23 cellular contexts compared by ENCODE assay signal in genomic region chr12:12683298-12683697, GRCh38. TPM values are rescaled to one million over a fixed set of nuclear protein-coding genes. Genes with fewer than 3 reads are reported as not detected.
DNase-seq lines count a peak whose midpoint lies in the region; ATAC-seq and TF ChIP-seq lines count a peak whose summit lies in the region.
"Had no signal": no experiment of that assay in that cellular context is flagged by ENCODE, and none has a peak within 500 bp of the region (broad histone marks: within the 10 kb centered on the region; RNA-seq: fewer than 3 reads in every experiment).

No MANE protein-coding gene starts in this region.

- H3K4me3 Mint-ChIP-seq in brain, result peak overlapping the region; percentile 96 to 99 (median 97)
- H3K4me3 Mint-ChIP-seq in HFFc6, result no peak overlapping the region
- H3K4me3 Mint-ChIP-seq: activated CD8-positive, alpha-beta T cell treated with anti-CD3 and anti-CD28 coated beads for 36 hours; activated naive CD4-positive, alpha-beta T cell treated with anti-CD3 and anti-CD28 coated beads, Interleukin-2, amount 10 ng/mL, durations not matched to agents 7 days and 5 days; activated T-helper 17 cell treated with anti-CD3 and anti-CD28 coated beads, Interleukin-2, amount 50 U/mL, for 72 hours had no signal

- H3K4me1 ChIP-seq in HUES48 (ENCODE audit: control insufficient read depth, insufficient read depth, low read length), result peaks cover 26% of the 10 kb centered on the region
- peaks cover 17% of the 10 kb centered on the region for H3K4me1 ChIP-seq in iPS-18a (ENCODE audit: control insufficient read depth, low read depth, low read length)
- H3K4me1 ChIP-seq in neuronal stem cell (ENCODE audit: control insufficient read depth in 2 of 2, insufficient read depth in 1 of 2, low read depth in 1 of 2, low read length in 2 of 2), result peaks cover 18 to 23% of the 10 kb centered on the region in 2 donors

- no peak overlapping the region for H3K18ac ChIP-seq in neuronal stem cell (ENCODE audit: low read length)

- no peak overlapping the region for H3K4ac ChIP-seq in neuronal stem cell (ENCODE audit: low read length)

- H2BK15ac ChIP-seq in neuronal stem cell (ENCODE audit: low read length), result no peak overlapping the region

- peaks cover 6% of the 10 kb centered on the region for H3K36me3 Mint-ChIP-seq in brain
- H3K36me3 Mint-ChIP-seq in HFFc6 (ENCODE audit: low read depth), result no peaks in the 10 kb centered on the region

- H3K4me2 ChIP-seq in neuronal stem cell (ENCODE audit: insufficient read depth, low read length, poor library complexity, severe bottlenecking), result peak overlapping the region; percentile 56
- H3K4me2 ChIP-seq: PC-9 had no signal

- peaks cover 90% of the 10 kb centered on the region for H3K4me1 Mint-ChIP-seq in brain
- peaks cover 14% of the 10 kb centered on the region for H3K4me1 Mint-ChIP-seq in HFFc6 (ENCODE audit: low read depth)
- H3K4me1 Mint-ChIP-seq: activated naive CD4-positive, alpha-beta T cell treated with anti-CD3 and anti-CD28 coated beads, Interleukin-2, amount 10 ng/mL, durations not matched to agents 7 days and 5 days; activated T-helper 17 cell treated with anti-CD3 and anti-CD28 coated beads, Interleukin-2, amount 50 U/mL, for 72 hours had no signal

- no peak overlapping the region for H2AFZ ChIP-seq in neuronal stem cell (ENCODE audit: low read length)
- H2AFZ ChIP-seq: PC-9 had no signal

- H2BK5ac ChIP-seq in neuronal stem cell (ENCODE audit: low read length), result no peak overlapping the region

- no peaks in the 10 kb centered on the region for H3K79me1 ChIP-seq in neuronal stem cell (ENCODE audit: low read depth, low read length)

- no peak for ATAC-seq in Right ventricle myocardium superior (ENCODE audit: poor library complexity)
- ATAC-seq: activated CD8-positive, alpha-beta T cell treated with anti-CD3 and anti-CD28 coated beads for 36 hours; activated T-helper 17 cell treated with anti-CD3 and anti-CD28 coated beads, Interleukin-2, amount 50 U/mL, for 72 hours; HCT116; left ventricle myocardium superior; Right ventricle myocardium inferior had no signal

- H2AK5ac ChIP-seq in neuronal stem cell (ENCODE audit: low read depth, low read length), result no peak overlapping the region

- H4K91ac ChIP-seq in neuronal stem cell (ENCODE audit: low read depth, low read length, poor library complexity), result no peak overlapping the region

- H3K27ac ChIP-seq in HUES48 (ENCODE audit: low read depth, low read length) (peak overlapping the region; percentile 93), iPS-18a (ENCODE audit: low read length) (no peak overlapping the region), neuronal stem cell (replicated peaks; ENCODE audit: low read length) (no peak overlapping the region)
- H3K27ac ChIP-seq: PC-9, tibial artery had no signal

- H3K27me3 Mint-ChIP-seq in brain (peaks cover 6% of the 10 kb centered on the region), HFFc6 (ENCODE audit: insufficient read depth) (peaks cover 13% of the 10 kb centered on the region)
- H3K27me3 Mint-ChIP-seq: activated CD8-positive, alpha-beta T cell treated with anti-CD3 and anti-CD28 coated beads for 36 hours; activated naive CD4-positive, alpha-beta T cell treated with anti-CD3 and anti-CD28 coated beads, Interleukin-2, amount 10 ng/mL, durations not matched to agents 7 days and 5 days; activated T-helper 17 cell treated with anti-CD3 and anti-CD28 coated beads, Interleukin-2, amount 50 U/mL, for 72 hours had no signal

- TF ChIP-seq CTCF in brain (conservative IDR thresholded peaks at IDR 0.05) (no peak), HFFc6 (IDR thresholded peaks at IDR 0.05) (no peak)

- H3K14ac ChIP-seq in neuronal stem cell (ENCODE audit: low read length), result no peak overlapping the region

- WGBS in neuronal stem cell (ENCODE audit: extremely low coverage in 2 of 2, insufficient read length in 2 of 2, insufficient replicate concordance in 1 of 2), 2 donors, result no CpG with 5 or more reads among the region's 2 CpGs

- H3K36me3 ChIP-seq in HUES48 (ENCODE audit: control insufficient read depth, insufficient read depth, low read length), result no peaks in the 10 kb centered on the region
- no peaks in the 10 kb centered on the region for H3K36me3 ChIP-seq in iPS-18a (ENCODE audit: control insufficient read depth, low read depth, low read length)
- peaks cover 0 to 19% of the 10 kb centered on the region in 2 donors for H3K36me3 ChIP-seq in neuronal stem cell (replicated peaks in 1 of 2; ENCODE audit: control insufficient read depth in 2 of 2, insufficient read depth in 2 of 2, low read length in 2 of 2)
- H3K36me3 ChIP-seq: tibial artery had no signal

- H2BK120ac ChIP-seq in neuronal stem cell (ENCODE audit: low read depth, low read length), result no peak overlapping the region

- H2BK12ac ChIP-seq in neuronal stem cell (ENCODE audit: low read length), result no peak overlapping the region

- H3K9ac ChIP-seq in HUES48 (ENCODE audit: low read depth, low read length) (peak overlapping the region; percentile 73), iPS-18a (ENCODE audit: low read length) (peak overlapping the region; percentile 80), neuronal stem cell (ENCODE audit: low read depth, low read length, poor library complexity) (no peak overlapping the region)

- H3K9me3 Mint-ChIP-seq in brain, result peaks cover 0 to 2% (median 0%) of the 10 kb centered on the region in 5 experiments
- H3K9me3 Mint-ChIP-seq in HFFc6, result no peaks in the 10 kb centered on the region
- H3K9me3 Mint-ChIP-seq: activated CD8-positive, alpha-beta T cell treated with anti-CD3 and anti-CD28 coated beads for 36 hours; activated naive CD4-positive, alpha-beta T cell treated with anti-CD3 and anti-CD28 coated beads, Interleukin-2, amount 10 ng/mL, durations not matched to agents 7 days and 5 days; activated T-helper 17 cell treated with anti-CD3 and anti-CD28 coated beads, Interleukin-2, amount 50 U/mL, for 72 hours had no signal

- intact Hi-C loops in Right ventricle myocardium superior (cut with DNase I), result no loop called here

- peak overlapping the region; percentile 99 to 100 (median 99) for H3K27ac Mint-ChIP-seq in brain
- no peak overlapping the region for H3K27ac Mint-ChIP-seq in HFFc6
- H3K27ac Mint-ChIP-seq: activated CD8-positive, alpha-beta T cell treated with anti-CD3 and anti-CD28 coated beads for 36 hours; activated naive CD4-positive, alpha-beta T cell treated with anti-CD3 and anti-CD28 coated beads, Interleukin-2, amount 10 ng/mL, durations not matched to agents 7 days and 5 days; activated T-helper 17 cell treated with anti-CD3 and anti-CD28 coated beads, Interleukin-2, amount 50 U/mL, for 72 hours had no signal

- peak overlapping the region; percentile 89 for H3K4me3 ChIP-seq in HUES48 (ENCODE audit: low read depth, low read length)
- H3K4me3 ChIP-seq in iPS-18a (ENCODE audit: low read length), result peak overlapping the region; percentile 72
- H3K4me3 ChIP-seq in neuronal stem cell (ENCODE audit: low read length in 2 of 2), result peak overlapping the region; percentile 61 to 82
- H3K4me3 ChIP-seq: PC-9, tibial artery had no signal

- no peak overlapping the region for H4K8ac ChIP-seq in neuronal stem cell (ENCODE audit: low read depth, low read length)

- no peak overlapping the region for H3K23ac ChIP-seq in neuronal stem cell (ENCODE audit: low read depth, low read length, poor library complexity)

- DNase-seq in neuronal stem cell (ENCODE audit: low spot score) (no peak), HFFc6 (no peak), Right ventricle myocardium superior (no peak), hypothalamus (lab: John Stamatoyannopoulos, UW) (no peak)
- DNase-seq: activated CD8-positive, alpha-beta T cell treated with anti-CD3 and anti-CD28 coated beads for 36 hours; activated naive CD4-positive, alpha-beta T cell treated with anti-CD3 and anti-CD28 coated beads, Interleukin-2, amount 10 ng/mL, durations not matched to agents 7 days and 5 days; effector CD4-positive, alpha-beta T cell; kidney; left ventricle myocardium superior; NCI-H2171 treated with DMSO at 0.1 percent for 48 hours; NCI-H510A treated with DMSO at 0.1 percent for 48 hours; PC-9; stimulated activated CD4-positive, alpha-beta T cell treated with anti-CD3 and anti-CD28 coated beads, Interleukin-15, amount 100 ng/mL, for 24 hours; stimulated activated CD4-positive, alpha-beta T cell treated with anti-CD3 and anti-CD28 coated beads, Interleukin-4, amount 100 ng/mL, for 4 hours; tibial artery had no signal

- peaks cover 11% of the 10 kb centered on the region; the same call in 1 of the 2 replicates for H3K27me3 ChIP-seq in HUES48 (ENCODE audit: control insufficient read depth, insufficient read depth, low read length)
- H3K27me3 ChIP-seq in iPS-18a (ENCODE audit: control insufficient read depth, insufficient read depth, low read length), result peaks cover 13% of the 10 kb centered on the region
- no peaks in the 10 kb centered on the region for H3K27me3 ChIP-seq in neuronal stem cell (ENCODE audit: control insufficient read depth in 3 of 3, insufficient read depth in 3 of 3, low read depth in 1 of 3, low read length in 3 of 3)

- H3K9me3 ChIP-seq in HUES48 (ENCODE audit: control insufficient read depth, insufficient read depth, low read length) (no peaks in the 10 kb centered on the region), iPS-18a (ENCODE audit: control insufficient read depth, low read depth, low read length) (no peaks in the 10 kb centered on the region), neuronal stem cell (replicated peaks in 1 of 2; ENCODE audit: control insufficient read depth in 2 of 2, insufficient read depth in 1 of 2, low read depth in 1 of 2, low read length in 2 of 2) (no peaks in the 10 kb centered on the region)
- H3K9me3 ChIP-seq: tibial artery had no signal

RNA-seq across cellular contexts. Expression of gene GPR19, which starts 12.7 kb away (rescaled TPM):
- polyA plus RNA-seq in brain (ENCODE audit: insufficient read depth, low read depth, low replicate concordance), result 11.3 TPM
- polyA plus RNA-seq in neuronal stem cell (2013, experiment 1 of 2), result 32.4 TPM
- polyA plus RNA-seq in neuronal stem cell (2013, experiment 2 of 2), result 33.4 TPM
- under 1 TPM in 3 of 6 experiments, not detected in 3; 0.15 to 0.31 (median 0.26) TPM for total RNA-seq in HFFc6 (2021; fragmentation: NEBNext Ultra II Directional; extraction: Animal tissue kit (Norgen Biotek cat#: 25700))
- total RNA-seq in Right ventricle myocardium superior, result not detected
- total RNA-seq: chondrocyte, left ventricle myocardium superior, mesenteric fat pad, Right ventricle myocardium inferior had no signal

RNA-seq across cellular contexts. Expression of gene CDKN1B, which starts 33.9 kb away (rescaled TPM):
- 81.4 TPM for polyA plus RNA-seq in brain (ENCODE audit: insufficient read depth, low read depth, low replicate concordance)
- 49.7 TPM for polyA plus RNA-seq in neuronal stem cell (2013, experiment 1 of 2)
- 51.1 TPM for polyA plus RNA-seq in neuronal stem cell (2013, experiment 2 of 2)
- 10 to 100 TPM; 22.9 to 31.4 (median 29.7) TPM for total RNA-seq in HFFc6 (2021; fragmentation: NEBNext Ultra II Directional; extraction: Animal tissue kit (Norgen Biotek cat#: 25700))
- total RNA-seq in Right ventricle myocardium superior, result 37.5 TPM
